ENCODE assay signal across 28 cellular contexts in the genomic region with DNA sequence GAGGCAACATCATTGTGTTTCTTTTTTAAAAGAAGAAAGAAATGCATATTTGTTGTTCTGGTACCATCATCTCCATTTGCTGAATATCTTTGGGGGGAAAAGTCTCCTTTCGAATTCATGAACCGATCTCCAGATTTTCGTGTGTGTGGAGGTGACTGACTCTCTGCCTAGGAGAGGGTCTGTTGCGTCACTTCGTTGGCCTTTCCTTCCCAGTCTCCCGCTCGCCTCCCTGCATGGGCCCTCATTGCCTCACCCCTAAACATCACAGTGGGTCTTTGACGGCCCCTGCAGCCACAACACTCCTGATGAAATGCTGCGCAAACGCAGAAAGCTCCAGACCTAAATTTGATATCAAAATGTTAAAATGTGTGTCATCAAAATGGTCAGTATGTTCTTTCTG.
"Had no signal": no experiment of that assay in that cellular context is flagged by ENCODE, and none has a peak within 500 bp of the region (broad histone marks: within the 10 kb centered on the region; RNA-seq: fewer than 3 reads in every experiment).

No MANE protein-coding gene starts in this region.

- H3K9ac ChIP-seq: neural progenitor cell, parathyroid adenoma had no signal

- H3K4me2 ChIP-seq: neural progenitor cell had no signal

- H3K4me3 ChIP-seq: neural progenitor cell, ovary, psoas muscle, suprapubic skin, testis, tibial artery, transverse colon, upper lobe of right lung, uterus had no signal

- H3K27ac ChIP-seq: neural progenitor cell, ovary, parathyroid adenoma, psoas muscle, suprapubic skin, testis, tibial artery, transverse colon, upper lobe of right lung, uterus had no signal

- H3K27me3 ChIP-seq: neural progenitor cell, ovary, suprapubic skin, testis, tibial artery, transverse colon, upper lobe of right lung, uterus had no signal

- H3K27me3 Mint-ChIP-seq: progenitor cell of endocrine pancreas, type B pancreatic cell had no signal

- H2AFZ ChIP-seq: neural progenitor cell, parathyroid adenoma had no signal

- FAIRE-seq: small intestine had no signal

- H3K9me3 ChIP-seq: ovary, psoas muscle, suprapubic skin, testis, tibial artery, transverse colon, upper lobe of right lung, uterus had no signal

- H3K27ac Mint-ChIP-seq: natural killer cell; nephron; progenitor cell of endocrine pancreas; stimulated activated effector memory CD8-positive, alpha-beta T cell treated with anti-CD3 and anti-CD28 coated beads, Interleukin-12 subunit alpha, Interleukin-12 subunit beta, amount 100 ng/mL, for 72 hours; stimulated activated naive CD8-positive, alpha-beta T cell treated with anti-CD3 and anti-CD28 coated beads, Interleukin-15, amount 100 ng/mL, for 72 hours; type B pancreatic cell had no signal

- ATAC-seq: natural killer cell; psoas muscle; right cardiac atrium; sciatic nerve; stimulated activated effector memory CD8-positive, alpha-beta T cell treated with anti-CD3 and anti-CD28 coated beads, Interleukin-12 subunit alpha, Interleukin-12 subunit beta, amount 100 ng/mL, for 72 hours; stimulated activated naive CD8-positive, alpha-beta T cell treated with anti-CD3 and anti-CD28 coated beads, Interleukin-15, amount 100 ng/mL, for 72 hours; stimulated activated naive CD8-positive, alpha-beta T cell treated with anti-CD3 and anti-CD28 coated beads, Interleukin-15, Interleukin-2, amounts not matched to agents 100 U/mL and 50 U/mL, for 24 hours; upper lobe of right lung had no signal

- H3K4me1 ChIP-seq: neural progenitor cell, parathyroid adenoma, psoas muscle, suprapubic skin, testis, tibial artery, transverse colon, upper lobe of right lung, uterus had no signal

- DNase-seq: natural killer cell; occipital lobe; ovary; posterior cingulate gyrus; psoas muscle; right cardiac atrium; small intestine; stimulated activated CD4-positive, alpha-beta T cell treated with anti-CD3 and anti-CD28 coated beads, Interleukin-15, amount 100 ng/mL, for 24 hours; stimulated activated CD4-positive, alpha-beta T cell treated with anti-CD3 and anti-CD28 coated beads, Interleukin-2, amount 100 ng/mL, for 24 hours; stimulated activated CD4-positive, alpha-beta T cell treated with anti-CD3 and anti-CD28 coated beads, Interleukin-2, amount 100 ng/mL, for 48 hours; stimulated activated CD4-positive, alpha-beta T cell treated with anti-CD3 and anti-CD28 coated beads, Interleukin-4, amount 100 ng/mL, for 24 hours; stimulated activated naive CD4-positive, alpha-beta T cell; stimulated activated naive CD8-positive, alpha-beta T cell treated with anti-CD3 and anti-CD28 coated beads, Interleukin-15, amount 100 ng/mL, for 72 hours; stimulated activated naive CD8-positive, alpha-beta T cell treated with anti-CD3 and anti-CD28 coated beads, Interleukin-15, Interleukin-2, amounts not matched to agents 100 U/mL and 50 U/mL, for 24 hours; substantia nigra; testis; tibial artery; transverse colon; upper lobe of right lung; uterus had no signal

- H3K79me2 ChIP-seq: parathyroid adenoma had no signal

- H3K4me1 Mint-ChIP-seq: natural killer cell; stimulated activated effector memory CD8-positive, alpha-beta T cell treated with anti-CD3 and anti-CD28 coated beads, Interleukin-12 subunit alpha, Interleukin-12 subunit beta, amount 100 ng/mL, for 72 hours; stimulated activated naive CD8-positive, alpha-beta T cell treated with anti-CD3 and anti-CD28 coated beads, Interleukin-15, amount 100 ng/mL, for 72 hours had no signal

- H3K9me3 Mint-ChIP-seq: natural killer cell had no signal

- H3K36me3 Mint-ChIP-seq: natural killer cell; stimulated activated effector memory CD8-positive, alpha-beta T cell treated with anti-CD3 and anti-CD28 coated beads, Interleukin-12 subunit alpha, Interleukin-12 subunit beta, amount 100 ng/mL, for 72 hours; type B pancreatic cell had no signal

- H3K36me3 ChIP-seq: neural progenitor cell, ovary, suprapubic skin, tibial artery, transverse colon, upper lobe of right lung, uterus had no signal

- H3K4me3 Mint-ChIP-seq: natural killer cell; nephron; neural progenitor cell; stimulated activated effector memory CD8-positive, alpha-beta T cell treated with anti-CD3 and anti-CD28 coated beads, Interleukin-12 subunit alpha, Interleukin-12 subunit beta, amount 100 ng/mL, for 72 hours; stimulated activated naive CD8-positive, alpha-beta T cell treated with anti-CD3 and anti-CD28 coated beads, Interleukin-15, amount 100 ng/mL, for 72 hours; type B pancreatic cell had no signal
